9 cellular contexts compared by ENCODE assay signal in genomic region chr12:1644523-1645438, GRCh38. TPM values are rescaled to one million over a fixed set of nuclear protein-coding genes. Genes with fewer than 3 reads are reported as not detected.
DNase-seq lines count a peak whose midpoint lies in the region; ATAC-seq and TF ChIP-seq lines count a peak whose summit lies in the region.
"Had no signal": no experiment of that assay in that cellular context is flagged by ENCODE, and none has a peak within 500 bp of the region (broad histone marks: within the 10 kb centered on the region; RNA-seq: fewer than 3 reads in every experiment).

No MANE protein-coding gene starts in this region.

- peak; percentile 97 for DNase-seq in G401 (ENCODE audit: low spot score)
- DNase-seq in NCI-H82 (lab: John Stamatoyannopoulos, UW): peak; percentile 80
- peak; percentile 79 for DNase-seq in fibroblast of pulmonary artery (ENCODE audit: low read depth)
- no peak for DNase-seq in T-helper 9 cell
- DNase-seq in UCSD-AML1 (lab: John Stamatoyannopoulos, UW; ENCODE audit: unreplicated experiment): no peak
- DNase-seq in iPS-NIHi7 (ENCODE audit: extremely low spot score): no peak

- H3K9ac ChIP-seq in parathyroid adenoma: no peak overlapping the region

- H3K4me3 ChIP-seq in fibroblast of pulmonary artery (replicated peaks; ENCODE audit: low read depth, low read length) (no peak overlapping the region), parathyroid adenoma (ENCODE audit: low read depth, low read length) (no peak overlapping the region)
- H3K4me3 ChIP-seq: cardiac muscle cell had no signal

- no peak for TF ChIP-seq CTCF in fibroblast of pulmonary artery (IDR thresholded peaks at IDR 0.05; ENCODE audit: low read length, missing control alignments)
- no peak for TF ChIP-seq CTCF in parathyroid adenoma (IDR thresholded peaks at IDR 0.05)

- H3K4me2 ChIP-seq in parathyroid adenoma (ENCODE audit: low read length): peak overlapping the region; percentile 48

- no peak for ATAC-seq in HG02938 (IDR thresholded peaks at IDR 0.05; ENCODE audit: unreplicated experiment)

- in situ Hi-C loops in G401 (cut with HindIII; ENCODE audit: low sequenced_read_pairs): loop anchor here (25.0 kb wide), 1 partner anchor 143 kb away; no protein-coding TSS in a partner anchor

- no peaks in the 10 kb centered on the region for H3K9me3 ChIP-seq in parathyroid adenoma (ENCODE audit: control insufficient read depth, low read length)

- H3K4me1 ChIP-seq in parathyroid adenoma: peaks cover 68% of the 10 kb centered on the region

- peak overlapping the region; percentile 96 for H3K27ac ChIP-seq in parathyroid adenoma
- H3K27ac ChIP-seq: cardiac muscle cell had no signal

- H2AFZ ChIP-seq in parathyroid adenoma: no peak overlapping the region

- H3K36me3 ChIP-seq in parathyroid adenoma (ENCODE audit: control insufficient read depth, insufficient read depth, low read length): no peaks in the 10 kb centered on the region

- H3K79me2 ChIP-seq in parathyroid adenoma: peaks cover 7% of the 10 kb centered on the region

- no peaks in the 10 kb centered on the region for H3K27me3 ChIP-seq in parathyroid adenoma (ENCODE audit: control insufficient read depth, insufficient read depth, low read length)
- H3K27me3 ChIP-seq: cardiac muscle cell had no signal

RNA-seq across cellular contexts. Expression of gene WNT5B, which starts 15.8 kb away (rescaled TPM):
- 8.0 and 13.5 TPM in 2 replicates for total RNA-seq in G401 (2014; rRNA removed; shearing (Covaris generic))

RNA-seq across cellular contexts. Expression of gene ADIPOR2, which starts 46.1 kb away (rescaled TPM):
- total RNA-seq in G401 (2014; rRNA removed; shearing (Covaris generic)): 36.2 and 46.7 TPM in 2 replicates

RNA-seq across cellular contexts. Expression of gene FBXL14, which starts 50.4 kb away (rescaled TPM):
- total RNA-seq in G401 (2014; rRNA removed; shearing (Covaris generic)): 21.5 and 22.3 TPM in 2 replicates

Comparison
In these comparisons a context has a peak if more than half of its experiments do, and no peak if none do; other contexts are left out.
1. DNase-seq: peak in G401 (single experiment), NCI-H82 (single experiment) and fibroblast of pulmonary artery (single experiment); none in T-helper 9 cell (single experiment), UCSD-AML1 (single experiment) and iPS-NIHi7 (single experiment).